Comparison of ENCODE assay signal across 19 cellular contexts in the genomic region with DNA sequence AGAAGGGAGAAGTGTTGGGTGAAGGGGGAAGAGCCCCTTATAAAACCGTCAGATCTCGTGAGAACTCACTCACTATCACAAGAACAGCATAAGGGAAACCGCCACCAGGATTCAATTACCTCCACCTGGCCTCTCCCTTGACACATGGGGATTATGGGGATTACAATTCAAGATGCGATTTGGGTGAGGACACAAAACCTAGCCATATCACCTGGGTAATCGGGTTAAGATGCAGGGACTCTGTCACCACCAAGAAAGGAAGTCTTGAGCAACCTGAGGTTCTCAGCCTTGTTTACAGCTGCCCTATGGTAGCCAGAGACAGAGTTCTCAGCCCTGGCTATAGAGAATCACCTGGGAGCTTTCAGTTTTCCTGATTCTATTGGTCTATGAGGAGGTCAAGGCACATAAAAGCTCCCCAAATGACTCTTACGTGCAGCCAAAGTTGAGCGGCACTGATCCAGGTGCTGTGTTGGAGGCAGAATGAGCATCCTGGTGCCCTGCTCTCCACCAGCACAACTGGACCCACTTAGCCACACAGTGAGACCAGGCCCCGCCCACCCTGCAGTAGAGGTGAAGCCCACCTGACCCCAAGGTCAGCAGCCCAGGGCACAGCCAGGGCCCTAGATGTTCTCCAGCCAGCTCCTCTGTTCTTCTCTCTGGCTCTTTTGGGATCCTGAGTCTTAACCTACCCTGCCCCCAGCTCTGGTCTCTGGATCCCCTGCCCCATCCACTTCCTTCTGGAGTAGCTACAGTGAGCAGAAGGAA.
"Had no signal": no experiment of that assay in that cellular context is flagged by ENCODE, and none has a peak within 500 bp of the region (broad histone marks: within the 10 kb centered on the region; RNA-seq: fewer than 3 reads in every experiment).

No MANE protein-coding gene starts in this region.

- H3K4me3 ChIP-seq: cardiac muscle cell, hepatocyte, psoas muscle, skin epidermis, transverse colon, vagina had no signal

- H3K9me3 ChIP-seq: psoas muscle, transverse colon, vagina had no signal

- H2AFZ ChIP-seq: hepatocyte had no signal

- ATAC-seq: activated naive CD4-positive, alpha-beta T cell treated with anti-CD3 and anti-CD28 coated beads, Interleukin-2, amount 50 U/mL, for 72 hours; natural killer cell treated with Interleukin-12 subunit alpha and Interleukin-12 subunit beta and Interleukin-15 and Interleukin-18, amount 100 ng/mL, for 72 hours; psoas muscle; right cardiac atrium had no signal

- H3K4me2 ChIP-seq: hepatocyte had no signal

- H3K36me3 ChIP-seq: cardiac muscle cell, transverse colon, vagina had no signal

- H3K27ac ChIP-seq: cardiac muscle cell, hepatocyte, psoas muscle, transverse colon, vagina, VCaP had no signal

- DNase-seq: activated CD4-positive, alpha-beta T cell treated with anti-CD3 and anti-CD28 coated beads for 1 hour; activated CD4-positive, alpha-beta T cell treated with anti-CD3 and anti-CD28 coated beads, Interleukin-2, amount 50 U/mL, for 4 hours; activated gamma-delta T cell treated with Interleukin-2 at 50 U/mL for 16 hours; dermis blood vessel endothelial cell; effector memory CD4-positive, alpha-beta T cell; psoas muscle; right cardiac atrium; stimulated activated CD4-positive, alpha-beta T cell treated with anti-CD3 and anti-CD28 coated beads, Interleukin-15, amount 100 ng/mL, for 24 hours; stimulated activated CD4-positive, alpha-beta T cell treated with anti-CD3 and anti-CD28 coated beads, Interleukin-2, amount 100 ng/mL, for 48 hours; T-helper 2 cell; transverse colon had no signal

- H3K9me3 Mint-ChIP-seq: activated naive CD4-positive, alpha-beta T cell treated with anti-CD3 and anti-CD28 coated beads, Interleukin-2, amount 50 U/mL, for 72 hours; natural killer cell treated with Interleukin-12 subunit alpha and Interleukin-12 subunit beta and Interleukin-15 and Interleukin-18, amount 100 ng/mL, for 72 hours; stimulated activated naive CD8-positive, alpha-beta T cell treated with anti-CD3 and anti-CD28 coated beads, Interleukin-15, Interleukin-2, amounts not matched to agents 100 ng/mL and 50 ng/mL, for 24 hours had no signal

- H3K27me3 ChIP-seq: hepatocyte, vagina had no signal

- H3K36me3 Mint-ChIP-seq: activated naive CD4-positive, alpha-beta T cell treated with anti-CD3 and anti-CD28 coated beads, Interleukin-2, amount 50 U/mL, for 72 hours; natural killer cell treated with Interleukin-12 subunit alpha and Interleukin-12 subunit beta and Interleukin-15 and Interleukin-18, amount 100 ng/mL, for 72 hours had no signal

- H3K4me3 Mint-ChIP-seq: natural killer cell treated with Interleukin-12 subunit alpha and Interleukin-12 subunit beta and Interleukin-15 and Interleukin-18, amount 100 ng/mL, for 72 hours; stimulated activated naive CD8-positive, alpha-beta T cell treated with anti-CD3 and anti-CD28 coated beads, Interleukin-15, Interleukin-2, amounts not matched to agents 100 ng/mL and 50 ng/mL, for 24 hours had no signal

- H3K4me1 ChIP-seq: psoas muscle, transverse colon, vagina had no signal

- H3K27ac Mint-ChIP-seq: natural killer cell treated with Interleukin-12 subunit alpha and Interleukin-12 subunit beta and Interleukin-15 and Interleukin-18, amount 100 ng/mL, for 72 hours; stimulated activated naive CD8-positive, alpha-beta T cell treated with anti-CD3 and anti-CD28 coated beads, Interleukin-15, Interleukin-2, amounts not matched to agents 100 ng/mL and 50 ng/mL, for 24 hours had no signal
